ENCODE assay signal across 18 cellular contexts in genomic region chr11:115693002-115693401, GRCh38.
"Had no signal": no experiment of that assay in that cellular context is flagged by ENCODE, and none has a peak within 500 bp of the region (broad histone marks: within the 10 kb centered on the region; RNA-seq: fewer than 3 reads in every experiment).

No MANE protein-coding gene starts in this region.

- H3K9me3 ChIP-seq: SK-N-SH had no signal

- H3K4me3 Mint-ChIP-seq: T-cell had no signal

- H3K4me1 Mint-ChIP-seq: T-cell had no signal

- H3K36me3 Mint-ChIP-seq: T-cell had no signal

- DNase-seq: KBM-7, NCI-H1092 treated with DMSO at 0.1 percent for 48 hours, NCI-H1436, NCI-H187, NCI-H2029, NCI-H2081 treated with DMSO at 0.1 percent for 48 hours, NCI-H2171 treated with DMSO at 0.1 percent for 48 hours, NCI-H345, NCI-H446 treated with DMSO at 0.1 percent for 48 hours, NCI-H510A treated with DMSO at 0.1 percent for 48 hours, NCI-H526, NCI-H774, SHP77, SK-N-SH, SW 1271, T-cell had no signal

- H3K27ac ChIP-seq: RWPE1 had no signal

- ATAC-seq: Panc1, T-cell had no signal

- H3K27ac Mint-ChIP-seq: T-cell had no signal

- H3K9ac ChIP-seq: SK-N-SH had no signal

- H3K9me3 Mint-ChIP-seq: T-cell had no signal
